Comparison of ENCODE assay signal across 8 cellular contexts in the genomic region with DNA sequence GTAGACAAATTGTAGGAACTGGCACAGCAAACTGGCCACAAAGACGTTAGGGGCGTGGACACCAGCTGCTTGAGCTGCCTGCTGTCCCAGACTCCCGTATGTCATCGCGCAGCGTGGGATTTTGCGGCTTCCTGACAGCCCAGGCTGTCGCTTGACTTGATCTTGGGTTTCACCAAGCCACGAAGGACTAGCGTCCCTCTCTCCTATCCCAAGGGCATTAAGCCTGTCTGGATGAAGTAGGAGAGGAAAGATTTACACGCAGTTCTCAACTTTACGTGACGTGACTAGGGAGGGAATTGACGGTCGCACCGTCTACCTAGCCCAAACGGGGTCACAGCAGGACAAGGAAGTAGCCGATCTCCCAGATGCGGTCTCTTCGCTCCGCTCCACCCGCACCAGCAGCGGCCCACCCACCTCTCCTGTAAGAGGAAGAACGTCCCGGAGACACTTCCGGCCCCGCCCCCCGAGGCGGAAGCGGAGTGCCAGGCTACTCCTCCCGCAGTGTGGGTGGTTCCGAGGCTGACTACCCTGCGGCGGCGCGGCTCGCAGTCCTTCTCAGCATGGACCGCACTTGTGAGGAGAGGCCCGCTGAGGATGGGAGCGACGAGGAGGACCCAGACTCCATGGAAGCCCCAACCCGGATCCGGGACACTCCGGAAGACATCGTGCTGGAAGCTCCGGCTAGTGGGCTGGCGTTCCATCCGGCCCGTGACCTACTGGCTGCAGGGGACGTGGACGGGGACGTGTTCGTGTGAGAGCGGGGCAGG. TPM values are rescaled to one million over a fixed set of nuclear protein-coding genes. Genes with fewer than 3 reads are reported as not detected.
DNase-seq lines count a peak whose midpoint lies in the region; ATAC-seq and TF ChIP-seq lines count a peak whose summit lies in the region.

A gene with protein sequence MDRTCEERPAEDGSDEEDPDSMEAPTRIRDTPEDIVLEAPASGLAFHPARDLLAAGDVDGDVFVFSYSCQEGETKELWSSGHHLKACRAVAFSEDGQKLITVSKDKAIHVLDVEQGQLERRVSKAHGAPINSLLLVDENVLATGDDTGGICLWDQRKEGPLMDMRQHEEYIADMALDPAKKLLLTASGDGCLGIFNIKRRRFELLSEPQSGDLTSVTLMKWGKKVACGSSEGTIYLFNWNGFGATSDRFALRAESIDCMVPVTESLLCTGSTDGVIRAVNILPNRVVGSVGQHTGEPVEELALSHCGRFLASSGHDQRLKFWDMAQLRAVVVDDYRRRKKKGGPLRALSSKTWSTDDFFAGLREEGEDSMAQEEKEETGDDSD (plus strand): TSS at position 552 of the 767 bp plus-strand sequence. CDS start 9 bp downstream, at position 561.

- peak within 1 kb of the TSS; percentile 97 for H3K27ac ChIP-seq in left ventricle myocardium inferior (replicated peaks)

- DNase-seq in GM13976 (ENCODE audit: low spot score) (peak; percentile 95), NCI-H1694 (lab: John Stamatoyannopoulos, UW) (peak; percentile 71), amygdala (lab: John Stamatoyannopoulos, UW) (peak; percentile 64 to 97 (median 91)), left ventricle myocardium inferior (peak; percentile 97), progenitor cell of endocrine pancreas (ENCODE audit: low spot score, unreplicated experiment) (peak; percentile 78), ureter (ENCODE audit: low spot score) (peak; percentile 96)

- ATAC-seq in HG02852 (IDR thresholded peaks at IDR 0.05; ENCODE audit: unreplicated experiment): peak; percentile 98

- TF ChIP-seq CTCF in GM13976 (IDR thresholded peaks at IDR 0.05; ENCODE audit: borderline replicate concordance, control extremely low read depth, extremely low read depth, insufficient read depth, missing control alignments): no peak
- TF ChIP-seq CTCF in left ventricle myocardium inferior (IDR thresholded peaks at IDR 0.05; ENCODE audit: borderline replicate concordance): no peak
- no peak for TF ChIP-seq CTCF in progenitor cell of endocrine pancreas (IDR thresholded peaks at IDR 0.05; ENCODE audit: unreplicated experiment)

- peak within 1 kb of the TSS; percentile 83 for H3K4me3 ChIP-seq in left ventricle myocardium inferior

- peaks cover 29% of the 10 kb centered on the region for H3K4me1 Mint-ChIP-seq in T-helper 1 cell treated with Interleukin-12 subunit alpha and Interleukin-12 subunit beta and Interleukin-4 antibody, amounts not matched to agents 30 μg/mL and 1 μg/mL, for 36 hours (ENCODE audit: low read depth)
- peaks cover 8% of the 10 kb centered on the region for H3K4me1 Mint-ChIP-seq in progenitor cell of endocrine pancreas (ENCODE audit: low read depth)

- peaks cover 31% of the 10 kb centered on the region for H3K4me1 ChIP-seq in left ventricle myocardium inferior

- H3K36me3 Mint-ChIP-seq in T-helper 1 cell treated with Interleukin-12 subunit alpha and Interleukin-12 subunit beta and Interleukin-4 antibody, amounts not matched to agents 30 μg/mL and 1 μg/mL, for 36 hours (ENCODE audit: low read depth): peaks cover 57% of the 10 kb centered on the region
- H3K36me3 Mint-ChIP-seq in progenitor cell of endocrine pancreas (ENCODE audit: insufficient read depth): peaks cover 20% of the 10 kb centered on the region

- H3K27me3 ChIP-seq in left ventricle myocardium inferior (ENCODE audit: low read depth): no peaks in the 10 kb centered on the region

- no peaks in the 10 kb centered on the region for H3K9me3 ChIP-seq in left ventricle myocardium inferior (replicated peaks)

- no peaks in the 10 kb centered on the region for H3K27me3 Mint-ChIP-seq in T-helper 1 cell treated with Interleukin-12 subunit alpha and Interleukin-12 subunit beta and Interleukin-4 antibody, amounts not matched to agents 30 μg/mL and 1 μg/mL, for 36 hours (ENCODE audit: low read depth)
- H3K27me3 Mint-ChIP-seq in progenitor cell of endocrine pancreas: no peaks in the 10 kb centered on the region

- H3K4me3 Mint-ChIP-seq in T-helper 1 cell treated with Interleukin-12 subunit alpha and Interleukin-12 subunit beta and Interleukin-4 antibody, amounts not matched to agents 30 μg/mL and 1 μg/mL, for 36 hours: peak within 1 kb of the TSS; percentile 97
- peak within 1 kb of the TSS; percentile 99 for H3K4me3 Mint-ChIP-seq in progenitor cell of endocrine pancreas (ENCODE audit: low read depth)

- in situ Hi-C loops in GM13976 (cut with MboI; ENCODE audit: low sequenced_read_pairs, unreplicated experiment): no loop called here

- H3K9me3 Mint-ChIP-seq in T-helper 1 cell treated with Interleukin-12 subunit alpha and Interleukin-12 subunit beta and Interleukin-4 antibody, amounts not matched to agents 30 μg/mL and 1 μg/mL, for 36 hours: no peaks in the 10 kb centered on the region
- no peaks in the 10 kb centered on the region for H3K9me3 Mint-ChIP-seq in progenitor cell of endocrine pancreas (ENCODE audit: low read depth)

- H3K27ac Mint-ChIP-seq in T-helper 1 cell treated with Interleukin-12 subunit alpha and Interleukin-12 subunit beta and Interleukin-4 antibody, amounts not matched to agents 30 μg/mL and 1 μg/mL, for 36 hours: peak within 1 kb of the TSS; percentile 84
- peak within 1 kb of the TSS; percentile 97 for H3K27ac Mint-ChIP-seq in progenitor cell of endocrine pancreas

- H3K36me3 ChIP-seq in left ventricle myocardium inferior: peaks cover 58% of the 10 kb centered on the region

- intact Hi-C loops in left ventricle myocardium inferior (cut with micrococcal nuclease): no loop called here

RNA-seq across cellular contexts. Expression of the gene that starts here (rescaled TPM):
- total RNA-seq in left ventricle myocardium inferior: 11.4 TPM
- 26.0 and 26.9 TPM in 2 replicates for total RNA-seq in progenitor cell of endocrine pancreas
- 26.3 TPM for total RNA-seq in ureter

Comparison
In these comparisons a context has a peak if more than half of its experiments do, and no peak if none do; other contexts are left out.
1. Peak in every context shown above with its lines: DNase-seq, ATAC-seq, H3K4me3 ChIP-seq and H3K27ac ChIP-seq.